Comparison of ENCODE assay signal across 17 cellular contexts in genomic region chr5:54146390-54146789, GRCh38.
A peak's percentile ranks its signal among the peaks of the same experiment; 100 is the strongest.
DNase-seq lines count a peak whose midpoint lies in the region; ATAC-seq and TF ChIP-seq lines count a peak whose summit lies in the region.
"Had no signal": no experiment of that assay in that cellular context is flagged by ENCODE, and none has a peak within 500 bp of the region (broad histone marks: within the 10 kb centered on the region; RNA-seq: fewer than 3 reads in every experiment).

No MANE protein-coding gene starts in this region.

- no peak for TF ChIP-seq POLR2A in heart left ventricle (IDR thresholded peaks at IDR 0.05)

- peak overlapping the region in 7 of 12 donors; percentile 1 to 30 (median 14) for H3K27ac ChIP-seq in heart left ventricle
- H3K27ac ChIP-seq: BLaER1 treated with 17β-estradiol and CSF1 and Interleukin-3, amounts not matched to agents 10 nM and 100 nM; KMS-11 had no signal

- intact Hi-C loops in heart left ventricle (cut with DNase I) (no loop called here), sciatic nerve (cut with DNase I) (no loop called here)

- H3K27me3 ChIP-seq in heart left ventricle, result no peaks in the 10 kb centered on the region
- H3K27me3 ChIP-seq: BLaER1 treated with 17β-estradiol and CSF1 and Interleukin-3, amounts not matched to agents 10 nM and 100 nM had no signal

- no peak for TF ChIP-seq CTCF in heart left ventricle (IDR thresholded peaks at IDR 0.05)

- H3K9me3 ChIP-seq in heart left ventricle, result no peaks in the 10 kb centered on the region
- H3K9me3 ChIP-seq: BLaER1 treated with 17β-estradiol and CSF1 and Interleukin-3, amounts not matched to agents 10 nM and 100 nM had no signal

- ATAC-seq in heart left ventricle, result peak; percentile 19 to 66 (median 26)
- peak; percentile 67 for ATAC-seq in sciatic nerve
- no peak for ATAC-seq in GM19324 (IDR thresholded peaks at IDR 0.05; ENCODE audit: low FRiP score, unreplicated experiment)
- ATAC-seq: CD8-positive, alpha-beta T cell; HCT116 had no signal

- WGBS in heart left ventricle, 4 donors, result 39 to 49% (median 46%) methylated on average over 3 of the region's 3 CpGs

- peaks cover 0 to 43% (median 28%) of the 10 kb centered on the region in 12 donors for H3K4me1 ChIP-seq in heart left ventricle
- H3K4me1 ChIP-seq: BLaER1 treated with 17β-estradiol and CSF1 and Interleukin-3, amounts not matched to agents 10 nM and 100 nM had no signal

- peak; percentile 17 for DNase-seq in NCI-H510A treated with DMSO at 0.1 percent for 48 hours (lab: John Stamatoyannopoulos, UW)
- DNase-seq in NCI-H510A (lab: John Stamatoyannopoulos, UW), result no peak
- peak; percentile 20 for DNase-seq in NCI-H2029 (lab: John Stamatoyannopoulos, UW)
- DNase-seq in heart left ventricle, result no peak
- no peak for DNase-seq in sciatic nerve (ENCODE audit: low spot score)
- no peak for DNase-seq in NCI-H82 treated with DMSO at 0.1 percent for 48 hours (lab: John Stamatoyannopoulos, UW; ENCODE audit: unreplicated experiment)
- DNase-seq: 8988T; CD8-positive, alpha-beta T cell; DMS153; GOT3; IMR-90; NCI-H82; SHP77 had no signal

- H3K36me3 ChIP-seq in heart left ventricle, result no peaks in the 10 kb centered on the region

- no peak overlapping the region for H3K4me3 ChIP-seq in heart left ventricle
- H3K4me3 ChIP-seq: BLaER1 treated with 17β-estradiol and CSF1 and Interleukin-3, amounts not matched to agents 10 nM and 100 nM had no signal

Comparison
In these comparisons a context has a peak if more than half of its experiments do, and no peak if none do; other contexts are left out.
1. DNase-seq: peak in NCI-H510A treated with DMSO at 0.1 percent for 48 hours (single experiment) and NCI-H2029 (single experiment); none in NCI-H510A (single experiment), heart left ventricle (0 of 5), sciatic nerve (single experiment) and NCI-H82 treated with DMSO at 0.1 percent for 48 hours (single experiment).